ENCODE assay signal across 1 cellular context in genomic region chr5:180862645-180863044, GRCh38.
TF ChIP-seq lines count a peak whose summit lies in the region.

No MANE protein-coding gene starts in this region.

TF ChIP-seq in H1, 55 proteins besides CTCF, POLR2A, EP300 and RAD21:
- TF ChIP-seq SIX5 (IDR thresholded peaks at IDR 0.05; ENCODE audit: low read depth, low read length) (no peak), NRF1 (IDR thresholded peaks at IDR 0.05; ENCODE audit: low read depth, low read length) (no peak), BRCA1 (IDR thresholded peaks at IDR 0.05; ENCODE audit: low read depth, low read length) (no peak), YY1 (IDR thresholded peaks at IDR 0.05; ENCODE audit: low read depth, low read length) (no peak), JUN (IDR thresholded peaks at IDR 0.05; ENCODE audit: low read depth, low read length) (no peak), CEBPB (IDR thresholded peaks at IDR 0.05; ENCODE audit: low read depth, low read length) (no peak), RFX5 (IDR thresholded peaks at IDR 0.05; ENCODE audit: borderline replicate concordance, low read depth, low read length) (no peak), BACH1 (IDR thresholded peaks at IDR 0.05; ENCODE audit: low read length) (no peak), TAF1 (IDR thresholded peaks at IDR 0.05; ENCODE audit: low read depth, low read length) (no peak), KDM5A (IDR thresholded peaks at IDR 0.05; ENCODE audit: low read length) (no peak), KDM4A (IDR thresholded peaks at IDR 0.05; ENCODE audit: low read depth, low read length, severe bottlenecking) (no peak), SP4 (IDR thresholded peaks at IDR 0.05; ENCODE audit: low read length) (no peak)
